23 cellular contexts compared by ENCODE assay signal in the genomic region with DNA sequence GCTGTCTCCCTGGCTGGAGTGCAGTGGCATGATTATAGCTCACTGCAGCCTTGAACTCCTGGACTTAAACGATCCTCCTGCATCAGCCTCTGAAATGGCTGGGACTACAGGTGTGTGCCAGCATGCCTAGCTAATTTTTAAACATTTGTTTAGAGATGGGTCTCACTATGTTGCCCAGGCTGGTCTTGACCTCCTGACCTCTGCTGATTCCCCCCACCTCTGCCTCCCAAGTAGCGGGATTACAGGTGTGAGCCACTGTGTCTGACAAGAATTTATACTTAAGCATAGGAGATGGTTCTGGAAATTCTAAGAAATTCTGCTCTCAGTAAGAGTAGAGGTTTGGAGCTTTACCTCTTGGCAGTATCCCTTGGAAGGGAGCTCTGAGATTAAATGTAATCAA.
"Had no signal": no experiment of that assay in that cellular context is flagged by ENCODE, and none has a peak within 500 bp of the region (broad histone marks: within the 10 kb centered on the region; RNA-seq: fewer than 3 reads in every experiment).

No MANE protein-coding gene starts in this region.

- H3K9me3 ChIP-seq: lower lobe of right lung, neutrophil, testis, tibial artery had no signal

- H3K4me3 Mint-ChIP-seq: immature natural killer cell, natural killer cell, neural crest cell, type B pancreatic cell had no signal

- H3K4me1 ChIP-seq: lower lobe of right lung, testis, tibial artery had no signal

- H3K4me1 Mint-ChIP-seq: immature natural killer cell, natural killer cell, neural crest cell had no signal

- H3K4me3 ChIP-seq: coronary artery, lower lobe of right lung, smooth muscle cell, testis, tibial artery had no signal

- H3K27me3 Mint-ChIP-seq: progenitor cell of endocrine pancreas, type B pancreatic cell had no signal

- H3K9me3 Mint-ChIP-seq: immature natural killer cell, natural killer cell, neural crest cell, type B pancreatic cell had no signal

- H3K27ac Mint-ChIP-seq: natural killer cell, progenitor cell of endocrine pancreas, type B pancreatic cell had no signal

- H3K27ac ChIP-seq: coronary artery, lower lobe of right lung, neutrophil, parathyroid adenoma, testis, tibial artery had no signal

- DNase-seq: dermis blood vessel endothelial cell; effector memory CD4-positive, alpha-beta T cell; erythroblast; hypothalamus; immature natural killer cell; left ventricle myocardium superior; lower lobe of right lung; natural killer cell; stimulated activated CD4-positive, alpha-beta T cell treated with anti-CD3 and anti-CD28 coated beads, Interleukin-12 subunit alpha, Interleukin-12 subunit beta, amount 100 ng/mL, for 4 hours; stimulated activated CD4-positive, alpha-beta T cell treated with anti-CD3 and anti-CD28 coated beads, Interleukin-1b, Interleukin-23, amount 100 ng/mL, for 48 hours; stimulated activated CD4-positive, alpha-beta T cell treated with anti-CD3 and anti-CD28 coated beads, Interleukin-4, amount 100 ng/mL, for 1 hour; stimulated activated CD8-positive, alpha-beta memory T cell treated with anti-CD3 and anti-CD28 coated beads, Interleukin-4, amount 100 ng/mL, for 48 hours; stimulated activated naive CD4-positive, alpha-beta T cell; substantia nigra; testis; tibial artery had no signal

- H3K36me3 Mint-ChIP-seq: natural killer cell had no signal
